Comparison of ENCODE assay signal across 20 cellular contexts in the genomic region with DNA sequence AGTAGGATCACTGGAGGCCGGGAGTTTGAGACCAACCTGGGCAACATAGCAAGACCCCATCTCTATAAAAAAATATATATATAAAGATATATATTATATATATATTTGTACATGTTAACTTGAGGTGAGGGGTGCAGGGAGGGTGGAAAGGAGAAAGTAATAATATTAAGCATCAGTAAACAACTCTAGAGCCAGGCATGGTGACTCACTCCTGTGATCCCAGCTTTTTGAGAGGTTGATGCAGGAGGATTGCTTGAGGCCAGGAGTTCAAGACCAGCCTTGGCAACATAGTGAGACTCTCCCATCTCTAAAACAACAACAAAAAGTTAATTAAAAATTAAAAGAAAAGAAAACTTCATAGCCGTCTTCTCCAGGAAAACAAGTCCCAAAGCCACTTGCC.
DNase-seq lines count a peak whose midpoint lies in the region; ATAC-seq and TF ChIP-seq lines count a peak whose summit lies in the region.
"Had no signal": no experiment of that assay in that cellular context is flagged by ENCODE, and none has a peak within 500 bp of the region (broad histone marks: within the 10 kb centered on the region; RNA-seq: fewer than 3 reads in every experiment).

No MANE protein-coding gene starts in this region.

- POLR2A ChIA-PET in HCT116 (lab: Charles Lee): interaction anchor here (1.1 to 3.2 kb wide), 4 partner anchors 10 to 61 kb away, joined by 3 to 28 read pairs (median 11); partner anchors contain the start of gene SMURF2

- CTCF ChIA-PET in HCT116 (lab: Charles Lee): interaction anchor here (1.1 kb wide), 1 partner anchor 29 kb away, joined by 3 read pairs; no protein-coding TSS in a partner anchor

- no peak for TF ChIP-seq RAD21 in HCT116 (IDR thresholded peaks at IDR 0.05; ENCODE audit: low read depth)

- intact Hi-C loops in HCT116 (cut with micrococcal nuclease): no loop called here

- H3K9ac ChIP-seq in HCT116 (ENCODE audit: low read length) (peak overlapping the region; percentile 45; the same call in 1 of the 2 replicates), adipocyte (ENCODE audit: low read length) (peak overlapping the region; percentile 54), skeletal muscle satellite cell (ENCODE audit: low read depth, low read length) (peak overlapping the region; percentile 65)
- H3K9ac ChIP-seq: parathyroid adenoma had no signal

- H3K79me2 ChIP-seq in HCT116 (ENCODE audit: insufficient read depth, low read length): no peaks in the 10 kb centered on the region
- H3K79me2 ChIP-seq: parathyroid adenoma had no signal

- ATAC-seq in HCT116 (peak; percentile 39; the same call in 1 of the 2 replicates), HG03469 (IDR thresholded peaks at IDR 0.05; ENCODE audit: unreplicated experiment) (no peak)
- ATAC-seq: activated CD8-positive, alpha-beta T cell treated with anti-CD3 and anti-CD28 coated beads for 36 hours; natural killer cell had no signal

- H2AFZ ChIP-seq in HCT116 (ENCODE audit: low read depth, low read length, poor library complexity, severe bottlenecking): peak overlapping the region; percentile 28
- H2AFZ ChIP-seq: parathyroid adenoma had no signal

- no TSS peak for BruUV-seq in HCT116 (replicated peaks; lab: Mats Ljungman, UMichigan)

- peak overlapping the region; percentile 10 for H3K27ac ChIP-seq in HCT116 (ENCODE audit: low read depth, low read length)
- H3K27ac ChIP-seq: parathyroid adenoma had no signal

- H4K20me1 ChIP-seq in HCT116 (ENCODE audit: insufficient read depth): no peaks in the 10 kb centered on the region

- H3K4me1 ChIP-seq in HCT116 (ENCODE audit: control insufficient read depth in 1 of 2, insufficient read depth in 2 of 2, low read length in 2 of 2) (peaks cover 39 to 53% of the 10 kb centered on the region in 2 experiments), adipocyte (ENCODE audit: control insufficient read depth, insufficient read depth, low read length) (peaks cover 20% of the 10 kb centered on the region), skeletal muscle satellite cell (ENCODE audit: control insufficient read depth, insufficient read depth, low read length) (peaks cover 46% of the 10 kb centered on the region)
- H3K4me1 ChIP-seq: parathyroid adenoma had no signal

- no peak for DNase-seq in HCT116 (ENCODE audit: low read depth, low spot score)
- no peak for DNase-seq in adipocyte (ENCODE audit: low read depth)
- DNase-seq in iris pigment epithelial cell (ENCODE audit: low read depth): peak; percentile 50
- DNase-seq in LoVo (ENCODE audit: low spot score): no peak
- DNase-seq in NCI-H1436 treated with DMSO at 0.1 percent for 48 hours (lab: John Stamatoyannopoulos, UW): no peak
- no peak for DNase-seq in hippocampal formation (lab: John Stamatoyannopoulos, UW)
- DNase-seq: activated CD8-positive, alpha-beta T cell treated with anti-CD3 and anti-CD28 coated beads for 36 hours; activated gamma-delta T cell treated with Interleukin-2 at 50 U/mL for 16 hours; CD4-positive, alpha-beta T cell; central memory CD4-positive, alpha-beta T cell; DMS 273 treated with DMSO at 0.1 percent for 48 hours; gastrocnemius medialis; KBM-7; natural killer cell; NCI-H187 treated with DMSO at 0.1 percent for 48 hours; NCI-H526 treated with DMSO at 0.1 percent for 48 hours had no signal

- TF ChIP-seq CTCF in HCT116 (IDR thresholded peaks at IDR 0.05 in 2 of 3, conservative IDR thresholded peaks at IDR 0.05 in 1 of 3; ENCODE audit: borderline replicate concordance in 1 of 3, insufficient read depth in 1 of 3, low read depth in 2 of 3, low read length in 2 of 3): no peak

- H3K9me3 ChIP-seq in HCT116 (ENCODE audit: control insufficient read depth in 1 of 2, insufficient read depth in 1 of 2, low read depth in 1 of 2, low read length in 2 of 2) (no peaks in the 10 kb centered on the region), adipocyte (ENCODE audit: control insufficient read depth, low read length) (no peaks in the 10 kb centered on the region), skeletal muscle satellite cell (replicated peaks; ENCODE audit: low read length) (no peaks in the 10 kb centered on the region)
- H3K9me3 ChIP-seq: gastrocnemius medialis, right lobe of liver had no signal

- no peak overlapping the region for H3K4me3 ChIP-seq in HCT116 (replicated peaks in 1 of 2; ENCODE audit: low read depth in 1 of 2, low read length in 2 of 2)
- H3K4me3 ChIP-seq in adipocyte (ENCODE audit: low read length): no peak overlapping the region
- no peak overlapping the region for H3K4me3 ChIP-seq in skeletal muscle satellite cell (ENCODE audit: low read length)
- H3K4me3 ChIP-seq: gastrocnemius medialis, right lobe of liver had no signal

- no peak for TF ChIP-seq POLR2A in HCT116 (IDR thresholded peaks at IDR 0.05; ENCODE audit: borderline replicate concordance, extremely low read depth, insufficient read depth, insufficient read length)

- RAD21 ChIA-PET in HCT116 (lab: Charles Lee; ENCODE audit: low non-redundant PET in 1 of 2, low total read pairs in 2 of 2, uncharacterized antibody in 2 of 2, unreplicated experiment in 2 of 2): no interaction called here

- H3K36me3 ChIP-seq in HCT116 (ENCODE audit: control insufficient read depth in 1 of 2, insufficient read depth in 2 of 2, low read length in 2 of 2) (no peaks in the 10 kb centered on the region), adipocyte (ENCODE audit: control insufficient read depth, insufficient read depth, low read length, severe bottlenecking) (no peaks in the 10 kb centered on the region), skeletal muscle satellite cell (ENCODE audit: insufficient read depth, low read length) (no peaks in the 10 kb centered on the region)
- H3K36me3 ChIP-seq: gastrocnemius medialis, right lobe of liver had no signal

- H3K27me3 ChIP-seq in HCT116 (ENCODE audit: insufficient read depth, low read length) (no peaks in the 10 kb centered on the region), adipocyte (replicated peaks; ENCODE audit: control insufficient read depth, insufficient read depth, low read length) (no peaks in the 10 kb centered on the region), skeletal muscle satellite cell (ENCODE audit: control insufficient read depth, insufficient read depth, low read length) (no peaks in the 10 kb centered on the region)
- H3K27me3 ChIP-seq: gastrocnemius medialis, right lobe of liver had no signal

- H3K4me2 ChIP-seq in HCT116 (ENCODE audit: low read length): peak overlapping the region; percentile 64
- H3K4me2 ChIP-seq in skeletal muscle satellite cell (ENCODE audit: low read length): peak overlapping the region; percentile 70

- no peaks in the 10 kb centered on the region for H3K9me2 ChIP-seq in HCT116 (ENCODE audit: insufficient read depth)

TF ChIP-seq in HCT116, 20 proteins besides CTCF, POLR2A, EP300 and RAD21:
- TF ChIP-seq ATF3 (IDR thresholded peaks at IDR 0.05) (no peak), POLR2AphosphoS5 (IDR thresholded peaks at IDR 0.05; ENCODE audit: low read depth, low read length) (no peak), ELF1 (IDR thresholded peaks at IDR 0.05; ENCODE audit: borderline replicate concordance, low read depth) (no peak), EGR1 (IDR thresholded peaks at IDR 0.05; ENCODE audit: low read depth) (no peak), TCF7L2 (IDR thresholded peaks at IDR 0.05; ENCODE audit: borderline replicate concordance, extremely low read depth, insufficient read depth, insufficient read length) (no peak), EZH2phosphoT487 (IDR thresholded peaks at IDR 0.05; ENCODE audit: borderline replicate concordance) (no peak), YY1 (IDR thresholded peaks at IDR 0.05; ENCODE audit: extremely low read depth, insufficient replicate concordance, low read depth, low read length) (no peak), SIN3A (IDR thresholded peaks at IDR 0.05; ENCODE audit: low read depth) (no peak)
